8 cellular contexts compared by ENCODE assay signal in the genomic region with DNA sequence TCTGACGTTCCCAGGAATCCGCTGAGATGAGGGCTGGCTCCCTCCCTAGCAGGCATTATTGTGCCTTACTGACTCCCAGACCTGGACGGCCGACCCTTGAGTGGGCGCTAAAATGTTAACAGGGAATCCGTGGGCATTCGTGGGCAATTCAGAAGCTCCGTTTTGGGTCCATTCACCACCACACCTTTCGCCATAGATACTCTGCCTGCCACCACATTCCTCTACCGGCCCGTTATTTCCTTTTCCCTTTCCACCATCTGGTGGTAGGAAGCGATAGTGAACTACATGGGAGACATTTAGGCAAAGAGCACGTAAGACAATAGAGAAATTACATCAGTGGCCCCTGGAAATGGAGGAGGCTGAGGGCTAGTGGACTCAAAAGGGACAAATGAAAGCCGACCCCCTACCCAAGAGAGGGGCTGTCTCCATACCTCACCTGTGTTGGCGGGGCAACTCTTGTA. TPM values are rescaled to one million over a fixed set of nuclear protein-coding genes. Genes with fewer than 3 reads are reported as not detected.
DNase-seq lines count a peak whose midpoint lies in the region; ATAC-seq and TF ChIP-seq lines count a peak whose summit lies in the region.

No MANE protein-coding gene starts in this region.

- H3K4me1 Mint-ChIP-seq in immature natural killer cell, result peaks cover 28 to 36% of the 10 kb centered on the region in 2 donors

- H3K27ac Mint-ChIP-seq in immature natural killer cell, result peak overlapping the region in 5 of 6 donors; percentile 61 to 87 (median 82)

- peak overlapping the region; percentile 80 to 86 (median 83) for H3K4me3 Mint-ChIP-seq in immature natural killer cell

- no peaks in the 10 kb centered on the region for H3K36me3 Mint-ChIP-seq in immature natural killer cell

- peaks cover 18 to 22% (median 21%) of the 10 kb centered on the region in 3 donors for H3K27me3 Mint-ChIP-seq in immature natural killer cell (ENCODE audit: low read depth in 3 of 3)

- peaks cover 0 to 4% (median 0%) of the 10 kb centered on the region in 6 donors for H3K9me3 Mint-ChIP-seq in immature natural killer cell

- DNase-seq in NCI-H2107 treated with DMSO at 0.1 percent for 48 hours (lab: John Stamatoyannopoulos, UW; ENCODE audit: unreplicated experiment), result peak; percentile 45
- DNase-seq in NCI-H2107 (lab: John Stamatoyannopoulos, UW), result no peak
- peak; percentile 59 to 78 for DNase-seq in Kasumi-1 (lab: John Stamatoyannopoulos, UW)
- peak; percentile 52 for DNase-seq in central memory CD4-positive, alpha-beta T cell
- peak; percentile 44 to 53 (median 46) for DNase-seq in immature natural killer cell

- peak overlapping the region; percentile 39 to 64 (median 47) for H3K4me3 ChIP-seq in skin epidermis

- ATAC-seq in SK-N-SH treated with all-trans-retinoic acid at 6 μM for 48 hours (peak; percentile 89), HG03457 (IDR thresholded peaks at IDR 0.05; ENCODE audit: unreplicated experiment) (no peak)

- peak overlapping the region in 6 of 21 experiments; percentile 3 to 66 (median 45) for H3K27ac ChIP-seq in skin epidermis

TF ChIP-seq in SK-N-SH treated with all-trans-retinoic acid at 6 μM for 48 hours, 23 proteins besides CTCF, POLR2A, EP300 and RAD21:
- TF ChIP-seq TOX (CRISPR knock-in tag; IDR thresholded peaks at IDR 0.05; ENCODE audit: borderline replicate concordance) (no peak), PPARA (CRISPR knock-in tag; IDR thresholded peaks at IDR 0.05; ENCODE audit: borderline replicate concordance) (no peak), CSDC2 (CRISPR knock-in tag; IDR thresholded peaks at IDR 0.05) (no peak), SNAI2 (CRISPR knock-in tag; IDR thresholded peaks at IDR 0.05) (no peak), ZFP3 (CRISPR knock-in tag; IDR thresholded peaks at IDR 0.05) (no peak)
- TF ChIP-seq, protein P1, sequence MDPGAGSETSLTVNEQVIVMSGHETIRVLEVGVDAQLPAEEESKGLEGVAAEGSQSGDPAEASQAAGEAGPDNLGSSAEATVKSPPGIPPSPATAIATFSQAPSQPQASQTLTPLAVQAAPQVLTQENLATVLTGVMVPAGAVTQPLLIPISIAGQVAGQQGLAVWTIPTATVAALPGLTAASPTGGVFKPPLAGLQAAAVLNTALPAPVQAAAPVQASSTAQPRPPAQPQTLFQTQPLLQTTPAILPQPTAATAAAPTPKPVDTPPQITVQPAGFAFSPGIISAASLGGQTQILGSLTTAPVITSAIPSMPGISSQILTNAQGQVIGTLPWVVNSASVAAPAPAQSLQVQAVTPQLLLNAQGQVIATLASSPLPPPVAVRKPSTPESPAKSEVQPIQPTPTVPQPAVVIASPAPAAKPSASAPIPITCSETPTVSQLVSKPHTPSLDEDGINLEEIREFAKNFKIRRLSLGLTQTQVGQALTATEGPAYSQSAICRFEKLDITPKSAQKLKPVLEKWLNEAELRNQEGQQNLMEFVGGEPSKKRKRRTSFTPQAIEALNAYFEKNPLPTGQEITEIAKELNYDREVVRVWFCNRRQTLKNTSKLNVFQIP (CRISPR knock-in tag; IDR thresholded peaks at IDR 0.05; ENCODE audit: borderline replicate concordance, low read depth), result no peak

RNA-seq across cellular contexts. Expression of a gene that starts 1.0 kb away (rescaled TPM):
- polyA plus RNA-seq in immature natural killer cell, result 100 to 1,000 TPM in 1 of 3 donors, 10 to 100 TPM in 2; 82.8 to 200 (median 95.6) TPM
